Comparison of ENCODE assay signal across 7 cellular contexts in the genomic region with DNA sequence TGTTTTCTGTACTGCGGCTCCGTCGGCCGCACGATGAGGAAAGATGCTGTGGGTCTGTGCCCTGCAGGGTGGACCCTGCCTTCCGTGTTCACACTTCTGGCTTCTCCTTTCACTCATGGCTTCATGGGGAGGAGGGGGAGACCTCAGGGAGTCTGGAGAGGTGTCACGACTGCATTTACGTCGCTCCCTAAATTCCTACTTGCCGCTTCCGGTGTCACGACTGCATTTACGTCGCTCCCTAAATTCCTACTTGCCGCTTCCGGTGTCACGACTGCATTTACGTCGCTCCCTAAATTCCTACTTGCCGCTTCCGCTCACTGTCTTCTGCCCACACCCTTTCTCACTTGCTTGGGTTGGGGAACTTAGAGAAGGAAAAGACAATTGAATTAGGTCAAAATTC.
DNase-seq lines count a peak whose midpoint lies in the region; ATAC-seq, FAIRE-seq and TF ChIP-seq lines count a peak whose summit lies in the region.
"Not testable (repeated sequence)": the region's sequence is repeated elsewhere in the genome, so short reads cannot be mapped to it uniquely, and the experiment has no call there.

No MANE protein-coding gene starts in this region.

- H2BK12ac ChIP-seq in H1 (ENCODE audit: low read depth, low read length); neuronal stem cell (ENCODE audit: low read length): not testable (repeated sequence)

- not testable (repeated sequence) for H3K56ac ChIP-seq in H1 (replicated peaks; ENCODE audit: insufficient read length, low read depth, low read length)

- not testable (repeated sequence) for H2BK20ac ChIP-seq in H1 (ENCODE audit: low read length)

- not testable (repeated sequence) for DNase-seq in GM23338 (ENCODE audit: low spot score); HTR-8/SVneo (ENCODE audit: insufficient read length, low spot score); K562 (ENCODE audit: extremely low read depth in 1 of 4, low spot score in 3 of 4); H1 (ENCODE audit: low read depth in 1 of 2, low spot score in 2 of 2); glutamatergic neuron; neuronal stem cell (ENCODE audit: low spot score); testis

- H3K4me1 Mint-ChIP-seq in GM23338 = not testable (repeated sequence)
- peaks cover 22% of the 10 kb centered on the region for H3K4me1 Mint-ChIP-seq in glutamatergic neuron (ENCODE audit: low read depth, unreplicated experiment)

- TF ChIP-seq RAD21 in K562 (CRISPR knock-in tag; conservative IDR thresholded peaks at IDR 0.05 in 1 of 2, IDR thresholded peaks at IDR 0.05 in 1 of 2); H1 (IDR thresholded peaks at IDR 0.05 in 1 of 2, conservative IDR thresholded peaks at IDR 0.05 in 1 of 2; ENCODE audit: low read depth in 2 of 2, low read length in 2 of 2): not testable (repeated sequence)

- not testable (repeated sequence) for H3K27me3 Mint-ChIP-seq in GM23338 (ENCODE audit: insufficient read depth, low read depth, poor library complexity); glutamatergic neuron (ENCODE audit: unreplicated experiment)

- POLR2A ChIA-PET in K562 (lab: Yijun Ruan, JAX); H1 (lab: Charles Lee; ENCODE audit: partially characterized antibody): not testable (repeated sequence)

- not testable (repeated sequence) for TF ChIP-seq EP300 in K562 (IDR thresholded peaks at IDR 0.05; ENCODE audit: low read length); H1 (IDR thresholded peaks at IDR 0.05; ENCODE audit: borderline replicate concordance in 1 of 2, low read depth in 2 of 2, low read length in 2 of 2)

- not testable (repeated sequence) for H3K4ac ChIP-seq in H1 (replicated peaks; ENCODE audit: insufficient read length, low read depth, low read length); neuronal stem cell (ENCODE audit: low read length)

- H3K4me3 ChIP-seq in GM23338; K562; H1 (ENCODE audit: extremely low read depth in 1 of 4, insufficient read depth in 2 of 4, low read depth in 3 of 4, low read length in 4 of 4); neuronal stem cell (ENCODE audit: low read length in 2 of 2): not testable (repeated sequence)
- peak overlapping the region; percentile 1 to 18 for H3K4me3 ChIP-seq in testis

- H2BK5ac ChIP-seq in H1 (ENCODE audit: low read depth, low read length); neuronal stem cell (ENCODE audit: low read length): not testable (repeated sequence)

- H3F3A ChIP-seq in GM23338 (replicated peaks; ENCODE audit: low read depth) = not testable (repeated sequence)

- not testable (repeated sequence) for BruUV-seq in K562 (replicated peaks; lab: Mats Ljungman, UMichigan)

- peak; percentile 45; the same call in 2 of the 3 replicates for ATAC-seq in GM23338
- ATAC-seq in K562 = not testable (repeated sequence)

- not testable (repeated sequence) for H3K4me3 Mint-ChIP-seq in GM23338; glutamatergic neuron (ENCODE audit: unreplicated experiment)

- H3K9me3 Mint-ChIP-seq in GM23338; glutamatergic neuron (ENCODE audit: unreplicated experiment): not testable (repeated sequence)

- H3K27me3 ChIP-seq in GM23338 (ENCODE audit: insufficient read depth); H1 (replicated peaks in 1 of 4; ENCODE audit: control insufficient read depth in 3 of 4, extremely low read depth in 1 of 4, insufficient read depth in 3 of 4, low read length in 3 of 4); neuronal stem cell (ENCODE audit: control insufficient read depth in 3 of 3, insufficient read depth in 3 of 3, low read depth in 1 of 3, low read length in 3 of 3); testis: not testable (repeated sequence)
- H3K27me3 ChIP-seq in K562 (ENCODE audit: control insufficient read depth in 2 of 2, insufficient read depth in 2 of 2, low read length in 2 of 2) = peaks cover 3 to 23% of the 10 kb centered on the region in 2 experiments; a peak in 4 of 5 replicates

- not testable (repeated sequence) for H2BK120ac ChIP-seq in H1 (replicated peaks; ENCODE audit: low read depth, low read length); neuronal stem cell (ENCODE audit: low read depth, low read length)

- intact Hi-C loops in K562 (cut with micrococcal nuclease); testis (cut with DNase I; ENCODE audit: low total_unique reads): not testable (repeated sequence)

- H3K14ac ChIP-seq in H1 (ENCODE audit: insufficient read length); neuronal stem cell (ENCODE audit: low read length): not testable (repeated sequence)

- H2BK15ac ChIP-seq in H1 (ENCODE audit: low read length); neuronal stem cell (ENCODE audit: low read length): not testable (repeated sequence)

- H3K9ac ChIP-seq in K562 (ENCODE audit: insufficient read depth in 1 of 2, low read depth in 2 of 2, low read length in 2 of 2); H1 (replicated peaks in 1 of 4; ENCODE audit: extremely low read depth in 1 of 4, low read depth in 3 of 4, low read length in 3 of 4); neuronal stem cell (ENCODE audit: low read depth, low read length, poor library complexity): not testable (repeated sequence)

- H3K36me3 ChIP-seq in GM23338 (ENCODE audit: insufficient read depth); K562 (ENCODE audit: control insufficient read depth, insufficient read depth, low read length); H1 (ENCODE audit: control insufficient read depth in 2 of 4, insufficient read depth in 4 of 4, low read length in 3 of 4); neuronal stem cell (replicated peaks in 1 of 2; ENCODE audit: control insufficient read depth in 2 of 2, insufficient read depth in 2 of 2, low read length in 2 of 2); testis (ENCODE audit: low read depth, missing control alignments): not testable (repeated sequence)

- not testable (repeated sequence) for H3K36me3 Mint-ChIP-seq in GM23338 (ENCODE audit: low read depth); glutamatergic neuron (ENCODE audit: unreplicated experiment)

- CTCF ChIA-PET in K562 (lab: Yijun Ruan, JAX; ENCODE audit: low intra/inter-chr PET ratio); H1 (lab: Charles Lee; ENCODE audit: partially characterized antibody): not testable (repeated sequence)

- H4K8ac ChIP-seq in H1 (ENCODE audit: extremely low read depth, insufficient read depth, low read length); neuronal stem cell (ENCODE audit: low read depth, low read length): not testable (repeated sequence)

- not testable (repeated sequence) for H3K9me3 ChIP-seq in K562 (replicated peaks; ENCODE audit: control insufficient read depth, insufficient read depth, low read depth, low read length); H1 (ENCODE audit: insufficient read depth in 2 of 2, low read depth in 1 of 2, low read length in 1 of 2); testis
- peaks cover 2 to 13% of the 10 kb centered on the region in 2 donors for H3K9me3 ChIP-seq in neuronal stem cell (replicated peaks in 1 of 2; ENCODE audit: control insufficient read depth in 2 of 2, insufficient read depth in 1 of 2, low read depth in 1 of 2, low read length in 2 of 2)

- not testable (repeated sequence) for H3K79me1 ChIP-seq in H1 (ENCODE audit: low read depth, low read length); neuronal stem cell (ENCODE audit: low read depth, low read length)

- not testable (repeated sequence) for H3K4me2 ChIP-seq in GM23338; H1 (ENCODE audit: insufficient read depth in 1 of 2, low read depth in 2 of 2, low read length in 2 of 2); neuronal stem cell (ENCODE audit: insufficient read depth, low read length, poor library complexity, severe bottlenecking)
- H3K4me2 ChIP-seq in K562 (ENCODE audit: insufficient read depth, low read length) = peak overlapping the region; percentile 35

- not testable (repeated sequence) for H2AFZ ChIP-seq in GM23338; neuronal stem cell (ENCODE audit: low read length)
- H2AFZ ChIP-seq in K562 (ENCODE audit: low read depth, low read length) (peak overlapping the region; percentile 47; the same call in 1 of the 2 replicates), H1 (ENCODE audit: low read length) (peak overlapping the region; percentile 49; the same call in 1 of the 2 replicates)

- not testable (repeated sequence) for H2AK5ac ChIP-seq in H1 (ENCODE audit: low read depth, low read length); neuronal stem cell (ENCODE audit: low read depth, low read length)

- not testable (repeated sequence) for H4K91ac ChIP-seq in H1 (replicated peaks; ENCODE audit: insufficient read length, low read length); neuronal stem cell (ENCODE audit: low read depth, low read length, poor library complexity)

- H3K9me1 ChIP-seq in K562 (ENCODE audit: control insufficient read depth, insufficient read depth, low read length) = not testable (repeated sequence)

- H3K18ac ChIP-seq in H1 (ENCODE audit: extremely low read depth, low read length) = not testable (repeated sequence)
- peak overlapping the region; percentile 4 for H3K18ac ChIP-seq in neuronal stem cell (ENCODE audit: low read length)

- not testable (repeated sequence) for H3K27ac Mint-ChIP-seq in GM23338
- H3K27ac Mint-ChIP-seq in glutamatergic neuron (ENCODE audit: unreplicated experiment) = peak overlapping the region; percentile 93

- not testable (repeated sequence) for H3K79me2 ChIP-seq in GM23338 (replicated peaks; ENCODE audit: insufficient read depth); K562 (ENCODE audit: control insufficient read depth, insufficient read depth, low read length); H1 (ENCODE audit: control insufficient read depth in 1 of 2, insufficient read depth in 2 of 2, low read length in 2 of 2)

- TF ChIP-seq CTCF in GM23338 (conservative IDR thresholded peaks at IDR 0.05; ENCODE audit: low read depth in 2 of 2); K562 (IDR thresholded peaks at IDR 0.05 in 2 of 3, conservative IDR thresholded peaks at IDR 0.05 in 1 of 3; ENCODE audit: insufficient read depth in 2 of 3, low read depth in 1 of 3, low read length in 3 of 3); H1 (IDR thresholded peaks at IDR 0.05; ENCODE audit: control extremely low read depth in 1 of 3, insufficient read depth in 1 of 3, low read depth in 1 of 3, low read length in 3 of 3); glutamatergic neuron (IDR thresholded peaks at IDR 0.05; ENCODE audit: partially characterized antibody, unreplicated experiment); testis (IDR thresholded peaks at IDR 0.05): not testable (repeated sequence)

- TF ChIP-seq POLR2A in K562 (conservative IDR thresholded peaks at IDR 0.05); H1 (IDR thresholded peaks at IDR 0.05; ENCODE audit: control extremely low read depth in 1 of 2, low read depth in 2 of 2, low read length in 2 of 2); testis (IDR thresholded peaks at IDR 0.05): not testable (repeated sequence)

- peak; percentile 16 for FAIRE-seq in HTR-8/SVneo (lab: Jason Lieb, UNC)
- not testable (repeated sequence) for FAIRE-seq in K562 (lab: Jason Lieb, UNC); H1 (lab: Jason Lieb, UNC)

- H3K27ac ChIP-seq in GM23338 (ENCODE audit: low read depth); K562 (ENCODE audit: extremely low read depth, low read depth, low read length); H1 (ENCODE audit: low read depth, low read length); neuronal stem cell (replicated peaks; ENCODE audit: low read length); testis: not testable (repeated sequence)

- not testable (repeated sequence) for H3K9me2 ChIP-seq in GM23338 (ENCODE audit: insufficient read depth)

- H3K4me1 ChIP-seq in GM23338 (ENCODE audit: insufficient read depth); K562 (replicated peaks in 1 of 2; ENCODE audit: control insufficient read depth in 2 of 2, insufficient read depth in 2 of 2, low read length in 2 of 2); H1 (replicated peaks in 1 of 4; ENCODE audit: control insufficient read depth in 3 of 4, insufficient read depth in 4 of 4, low read length in 3 of 4); neuronal stem cell (ENCODE audit: control insufficient read depth in 2 of 2, insufficient read depth in 1 of 2, low read depth in 1 of 2, low read length in 2 of 2); testis: not testable (repeated sequence)

- H4K20me1 ChIP-seq in GM23338 (replicated peaks; ENCODE audit: insufficient read depth); K562 (replicated peaks; ENCODE audit: control insufficient read depth, insufficient read depth, low read length); H1 (replicated peaks in 1 of 2; ENCODE audit: control insufficient read depth in 1 of 2, insufficient read depth in 2 of 2, low read length in 2 of 2): not testable (repeated sequence)

- under 1% methylated on average over 20 of the region's 21 CpGs for WGBS in K562 (ENCODE audit: insufficient coverage, low coverage, missing lambda C conversion rate)
- WGBS in H1 (ENCODE audit: extremely low coverage in 1 of 2, insufficient coverage in 1 of 2, insufficient read length in 1 of 2, insufficient replicate concordance in 2 of 2, low coverage in 1 of 2, low lambda C conversion rate in 2 of 2, missing lambda C conversion rate in 1 of 2), 2 experiments = 86% methylated on average over 18 of the region's 21 CpGs; no CpG with 5 or more reads in 1 of the 2 experiments
- no CpG with 5 or more reads among the region's 21 CpGs for WGBS in neuronal stem cell (ENCODE audit: extremely low coverage in 2 of 2, insufficient read length in 2 of 2, insufficient replicate concordance in 1 of 2), 2 donors
- WGBS in testis, 2 donors = 60 to 62% methylated on average over 21 of the region's 21 CpGs

- H4K5ac ChIP-seq in H1 (ENCODE audit: insufficient read length, low read depth, low read length) = not testable (repeated sequence)

- H3K23ac ChIP-seq in H1 (ENCODE audit: insufficient read length); neuronal stem cell (ENCODE audit: low read depth, low read length, poor library complexity): not testable (repeated sequence)

- in situ Hi-C loops in K562 (cut with MboI) = not testable (repeated sequence)

- H3K23me2 ChIP-seq in H1 (ENCODE audit: low read depth, low read length) = not testable (repeated sequence)
